In the genomic region with DNA sequence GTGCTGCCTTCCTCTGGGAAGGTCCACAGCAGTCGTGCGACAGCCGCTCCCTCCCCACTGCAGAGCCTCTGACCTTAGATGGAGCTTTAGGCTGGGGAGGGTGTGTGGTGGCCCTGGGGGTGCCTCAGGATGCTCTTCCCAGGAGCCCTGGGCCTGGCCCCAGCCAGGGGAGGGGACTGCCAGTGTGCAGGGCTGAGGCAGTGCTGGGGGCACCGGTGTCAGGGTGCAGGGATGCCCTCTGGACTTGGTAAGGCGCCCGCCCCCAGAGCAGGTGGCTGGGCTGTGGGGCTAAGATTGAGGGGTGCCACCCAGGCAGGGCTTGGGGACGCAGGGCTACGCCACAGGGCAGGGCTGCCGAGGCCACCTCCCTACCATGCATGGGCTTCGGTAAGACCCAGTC, we compare ENCODE assay signal across 2 cellular contexts. TPM values are rescaled to one million over a fixed set of nuclear protein-coding genes. Genes with fewer than 3 reads are reported as not detected.
"Had no signal": no experiment of that assay in that cellular context is flagged by ENCODE, and none has a peak within 500 bp of the region (broad histone marks: within the 10 kb centered on the region; RNA-seq: fewer than 3 reads in every experiment).

No MANE protein-coding gene starts in this region.

RNA-seq across cellular contexts. Expression of a gene that starts 13.9 kb away (rescaled TPM):
- total RNA-seq: SJSA1, smooth muscle cell had no signal
- polyA plus RNA-seq: smooth muscle cell had no signal
